ENCODE assay signal across 13 cellular contexts in genomic region chr10:48466611-48467240, GRCh38.
DNase-seq lines count a peak whose midpoint lies in the region; ATAC-seq and TF ChIP-seq lines count a peak whose summit lies in the region.
"Had no signal": no experiment of that assay in that cellular context is flagged by ENCODE, and none has a peak within 500 bp of the region (broad histone marks: within the 10 kb centered on the region; RNA-seq: fewer than 3 reads in every experiment).

No MANE protein-coding gene starts in this region.

- H3K4me1 ChIP-seq in left ventricle myocardium inferior (peaks cover 53% of the 10 kb centered on the region), heart right ventricle (peaks cover 0 to 50% (median 18%) of the 10 kb centered on the region in 9 donors), colonic mucosa (no peaks in the 10 kb centered on the region)

- H3K36me3 ChIP-seq in left ventricle myocardium inferior = no peaks in the 10 kb centered on the region
- no peaks in the 10 kb centered on the region for H3K36me3 ChIP-seq in heart right ventricle
- H3K36me3 ChIP-seq in colonic mucosa = no peaks in the 10 kb centered on the region
- H3K36me3 ChIP-seq: BLaER1, MG63 had no signal

- peak overlapping the region; percentile 51 for H3K4me3 ChIP-seq in left ventricle myocardium inferior
- no peak overlapping the region for H3K4me3 ChIP-seq in heart right ventricle
- H3K4me3 ChIP-seq in colonic mucosa = no peak overlapping the region
- H3K4me3 ChIP-seq: BLaER1, MG63 had no signal

- H3K9ac ChIP-seq in colonic mucosa (ENCODE audit: low read depth in 2 of 2, low read length in 2 of 2) = no peak overlapping the region
- H3K9ac ChIP-seq: BLaER1 had no signal

- 15 to 17% methylated on average over 28 to 43 of the region's 43 CpGs for WGBS in heart right ventricle, 2 donors

- TF ChIP-seq CTCF in left ventricle myocardium inferior (IDR thresholded peaks at IDR 0.05; ENCODE audit: borderline replicate concordance) (no peak), heart right ventricle (IDR thresholded peaks at IDR 0.05) (no peak), colonic mucosa (IDR thresholded peaks at IDR 0.05) (no peak)

- H3K9me3 ChIP-seq in left ventricle myocardium inferior (replicated peaks) = no peaks in the 10 kb centered on the region
- H3K9me3 ChIP-seq in heart right ventricle = no peaks in the 10 kb centered on the region
- H3K9me3 ChIP-seq in colonic mucosa = no peaks in the 10 kb centered on the region
- H3K9me3 ChIP-seq: BLaER1, MG63 had no signal

- H3K27me3 ChIP-seq in left ventricle myocardium inferior (ENCODE audit: low read depth) (peaks cover 20% of the 10 kb centered on the region), heart right ventricle (peaks cover 0 to 7% (median 6%) of the 10 kb centered on the region in 7 donors), colonic mucosa (peaks cover 9% of the 10 kb centered on the region)
- H3K27me3 ChIP-seq: BLaER1, MG63 had no signal

- ATAC-seq in heart right ventricle = no peak
- ATAC-seq in left lobe of liver = peak; percentile 11
- ATAC-seq in HG02610 (IDR thresholded peaks at IDR 0.05; ENCODE audit: unreplicated experiment) = no peak
- ATAC-seq in GM21367 (IDR thresholded peaks at IDR 0.05; ENCODE audit: unreplicated experiment) = no peak

- DNase-seq in left ventricle myocardium inferior (no peak), heart right ventricle (no peak), colonic mucosa (peak; percentile 9), left lobe of liver (ENCODE audit: low spot score) (peak; percentile 39), ureter (ENCODE audit: low spot score) (peak; percentile 43)
- no peak for DNase-seq in stimulated activated CD4-positive, alpha-beta T cell treated with anti-CD3 and anti-CD28 coated beads, Interleukin-4, amount 100 ng/mL, for 24 hours
- DNase-seq: MG63, NCI-H2227 treated with DMSO at 0.1 percent for 48 hours, nephron progenitor cell, T-helper 9 cell had no signal

- H3K27ac ChIP-seq in left ventricle myocardium inferior (replicated peaks) = no peak overlapping the region
- H3K27ac ChIP-seq in heart right ventricle = no peak overlapping the region
- no peak overlapping the region for H3K27ac ChIP-seq in colonic mucosa
- H3K27ac ChIP-seq: BLaER1 had no signal

- intact Hi-C loops in left ventricle myocardium inferior (cut with micrococcal nuclease) (no loop called here), heart right ventricle (cut with DNase I) (no loop called here), colonic mucosa (cut with DNase I) (no loop called here)

Comparison
In these comparisons a context has a peak if more than half of its experiments do, and no peak if none do; other contexts are left out.
1. DNase-seq: peak in colonic mucosa (single experiment), left lobe of liver (single experiment) and ureter (single experiment); none in left ventricle myocardium inferior (single experiment), heart right ventricle (0 of 2) and stimulated activated CD4-positive, alpha-beta T cell treated with anti-CD3 and anti-CD28 coated beads, Interleukin-4, amount 100 ng/mL, for 24 hours (single experiment).